Comparison of ENCODE assay signal across 8 cellular contexts in the genomic region with DNA sequence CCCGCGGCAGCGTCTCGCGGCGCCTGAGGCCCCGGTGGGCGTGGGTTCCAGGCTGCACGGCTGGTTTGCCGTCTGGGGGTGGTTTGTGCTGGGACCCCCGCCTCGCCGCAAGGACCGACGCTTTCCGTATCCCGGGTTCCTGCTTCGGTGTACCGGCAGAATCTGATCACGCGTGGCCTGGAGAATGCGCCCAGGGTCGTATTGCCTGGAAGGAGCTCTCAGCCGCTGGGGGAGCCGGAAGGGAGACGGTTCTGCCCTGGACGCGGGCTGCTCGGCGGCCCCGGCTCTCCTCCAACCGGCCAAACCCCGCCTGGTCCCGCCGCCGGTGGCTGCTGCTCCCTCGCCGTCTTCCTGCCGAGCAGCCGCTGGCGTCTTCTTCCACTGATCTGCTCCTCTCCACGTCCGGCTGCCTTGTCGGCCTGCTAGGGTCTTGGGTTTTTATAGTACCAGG. TPM values are rescaled to one million over a fixed set of nuclear protein-coding genes. Genes with fewer than 3 reads are reported as not detected.
DNase-seq lines count a peak whose midpoint lies in the region; ATAC-seq, FAIRE-seq and TF ChIP-seq lines count a peak whose summit lies in the region.

No MANE protein-coding gene starts in this region.

- H2AFZ ChIP-seq in GM12878 (ENCODE audit: control insufficient read depth, low read depth, low read length), result no peak overlapping the region

- BruUV-seq in GM12878 (replicated peaks; lab: Mats Ljungman, UMichigan), result no TSS peak

- CTCF ChIA-PET in activated CD8-positive, alpha-beta memory T cell treated with anti-CD3 and anti-CD28 coated beads, Interleukin-2, amount 10 ng/mL, durations not matched to agents 7 days and 5 days (lab: Charles Lee), result interaction anchor here (2.2 kb wide), 1 partner anchor 10 kb away, joined by 6 read pairs; no protein-coding TSS in a partner anchor
- CTCF ChIA-PET in GM12878 (lab: Yijun Ruan, JAX), result no interaction called here

- peaks cover 2% of the 10 kb centered on the region for H3K36me3 Mint-ChIP-seq in activated CD8-positive, alpha-beta memory T cell treated with anti-CD3 and anti-CD28 coated beads, Interleukin-2, amount 10 ng/mL, durations not matched to agents 7 days and 5 days

- SMC1A ChIA-PET in GM12878 (lab: Charles Lee; ENCODE audit: uncharacterized antibody, unreplicated experiment), result no interaction called here

- FAIRE-seq in GM12878 (lab: Jason Lieb, UNC), result no peak

- H3K79me2 ChIP-seq in GM12878 (ENCODE audit: control insufficient read depth, insufficient read depth, low read length), result no peaks in the 10 kb centered on the region

- in situ Hi-C loops in GM12878 (cut with MboI), result no loop called here

- peak; percentile 44 for ATAC-seq in activated CD8-positive, alpha-beta memory T cell treated with anti-CD3 and anti-CD28 coated beads, Interleukin-2, amount 10 ng/mL, durations not matched to agents 7 days and 5 days
- peak; percentile 28; the same call in 1 of the 3 replicates for ATAC-seq in GM12878

- no peaks in the 10 kb centered on the region for H3K4me1 ChIP-seq in GM12878 (ENCODE audit: control insufficient read depth, insufficient read depth, low read length)
- H3K4me1 ChIP-seq in tibial nerve, result peaks cover 0 to 16% (median 10%) of the 10 kb centered on the region in 4 donors

- H3K36me3 ChIP-seq in GM12878 (ENCODE audit: control insufficient read depth in 2 of 2, insufficient read depth in 2 of 2, low read length in 1 of 2) (no peaks in the 10 kb centered on the region), tibial nerve (no peaks in the 10 kb centered on the region)

- TF ChIP-seq POLR2A in GM12878 (IDR thresholded peaks at IDR 0.05; ENCODE audit: low read depth, low read length) (no peak; the same call in 1 of the 2 replicates), tibial nerve (IDR thresholded peaks at IDR 0.05) (no peak)

- no peaks in the 10 kb centered on the region; the same call in 2 of the 3 replicates for H3K9me3 ChIP-seq in GM12878 (replicated peaks; ENCODE audit: control insufficient read depth, insufficient read depth, low read length)
- peaks cover 0 to 6% (median 0%) of the 10 kb centered on the region in 4 donors for H3K9me3 ChIP-seq in tibial nerve

- RAD21 ChIA-PET in GM12878 (lab: Charles Lee; ENCODE audit: unreplicated experiment), result no interaction called here

- TF ChIP-seq CTCF in GM12878 (IDR thresholded peaks at IDR 0.05 in 2 of 3, conservative IDR thresholded peaks at IDR 0.05 in 1 of 3; ENCODE audit: control insufficient read depth in 2 of 3, extremely low read depth in 1 of 3, insufficient read depth in 1 of 3, low read depth in 3 of 3, low read length in 3 of 3) (no peak), tibial nerve (IDR thresholded peaks at IDR 0.05) (no peak)

- POLR2A ChIA-PET in GM12878 (lab: Charles Lee), result no interaction called here

- intact Hi-C loops in GM12878 (cut with micrococcal nuclease; ENCODE audit: unreplicated experiment), result no loop called here

- TF ChIP-seq RAD21 in GM12878 (IDR thresholded peaks at IDR 0.05; ENCODE audit: insufficient read depth, low read depth, low read length), result no peak

- H3K27me3 Mint-ChIP-seq in activated CD8-positive, alpha-beta memory T cell treated with anti-CD3 and anti-CD28 coated beads, Interleukin-2, amount 10 ng/mL, durations not matched to agents 7 days and 5 days, result peaks cover 42% of the 10 kb centered on the region

- H3K4me3 Mint-ChIP-seq in activated CD8-positive, alpha-beta memory T cell treated with anti-CD3 and anti-CD28 coated beads, Interleukin-2, amount 10 ng/mL, durations not matched to agents 7 days and 5 days, result peak overlapping the region; percentile 56

- no peaks in the 10 kb centered on the region for H3K9me3 Mint-ChIP-seq in activated CD8-positive, alpha-beta memory T cell treated with anti-CD3 and anti-CD28 coated beads, Interleukin-2, amount 10 ng/mL, durations not matched to agents 7 days and 5 days (ENCODE audit: low read depth)

- H3K4me3 ChIP-seq in GM12878 (no peak overlapping the region), tibial nerve (peak overlapping the region; percentile 26 to 45 (median 38))

- TF ChIP-seq EP300 in GM12878 (IDR thresholded peaks at IDR 0.05; ENCODE audit: borderline replicate concordance in 1 of 2, control insufficient read depth in 1 of 2, low read depth in 2 of 2, low read length in 2 of 2) (no peak), tibial nerve (IDR thresholded peaks at IDR 0.05) (no peak)

- no peak for DNase-seq in activated CD8-positive, alpha-beta memory T cell treated with anti-CD3 and anti-CD28 coated beads, Interleukin-2, amount 10 ng/mL, durations not matched to agents 7 days and 5 days
- no peak for DNase-seq in activated CD8-positive, alpha-beta memory T cell treated with anti-CD3 and anti-CD28 coated beads, Interleukin-2, amount 50 U/mL, for 4 hours
- DNase-seq in GM12878 (ENCODE audit: low read depth, low spot score) (no peak), left kidney (ENCODE audit: low read depth, low spot score) (peak; percentile 66), tibial nerve (ENCODE audit: low spot score in 2 of 2) (no peak), NOMO-1 treated with DMSO at 0.1 percent for 48 hours (lab: John Stamatoyannopoulos, UW; ENCODE audit: unreplicated experiment) (no peak), DMS79 treated with DMSO at 0.1 percent for 48 hours (lab: John Stamatoyannopoulos, UW) (no peak)
- DNase-seq in stimulated activated CD4-positive, alpha-beta T cell treated with anti-CD3 and anti-CD28 coated beads, Interleukin-4, amount 100 ng/mL, for 4 hours, result no peak

- H3K27ac ChIP-seq in GM12878 (ENCODE audit: control insufficient read depth, insufficient read depth), result no peak overlapping the region
- peak overlapping the region in 1 of 4 donors; percentile 34 for H3K27ac ChIP-seq in tibial nerve

- H3K9ac ChIP-seq in GM12878 (ENCODE audit: control insufficient read depth, insufficient read depth, low read length), result no peak overlapping the region

- H3K4me2 ChIP-seq in GM12878 (ENCODE audit: control insufficient read depth, insufficient read depth), result no peak overlapping the region

- H3K27me3 ChIP-seq in GM12878 (replicated peaks in 1 of 2; ENCODE audit: control insufficient read depth in 2 of 2, insufficient read depth in 2 of 2, low read length in 1 of 2) (no peaks in the 10 kb centered on the region; a peak in 2 of 4 replicates), tibial nerve (peaks cover 0 to 21% of the 10 kb centered on the region in 2 donors)

- H3K27ac Mint-ChIP-seq in activated CD8-positive, alpha-beta memory T cell treated with anti-CD3 and anti-CD28 coated beads, Interleukin-2, amount 10 ng/mL, durations not matched to agents 7 days and 5 days, result no peak overlapping the region

- H3K4me1 Mint-ChIP-seq in activated CD8-positive, alpha-beta memory T cell treated with anti-CD3 and anti-CD28 coated beads, Interleukin-2, amount 10 ng/mL, durations not matched to agents 7 days and 5 days, result peaks cover 20% of the 10 kb centered on the region

- WGBS in GM12878 (ENCODE audit: insufficient coverage, insufficient replicate concordance, low lambda C conversion rate, missing lambda C conversion rate), result 87% methylated on average over 24 of the region's 44 CpGs
- WGBS in tibial nerve, 2 donors, result 1 to 2% methylated on average over 23 to 44 of the region's 44 CpGs

- H4K20me1 ChIP-seq in GM12878 (ENCODE audit: control insufficient read depth, insufficient read depth), result no peaks in the 10 kb centered on the region

TF ChIP-seq in GM12878, 131 proteins besides CTCF, POLR2A, EP300 and RAD21 (continues in another document):
- TF ChIP-seq RAD51 (IDR thresholded peaks at IDR 0.05), result no peak

RNA-seq across cellular contexts. Expression of gene ZNF778, which starts 39.8 kb away (rescaled TPM):
- 1 to 10 TPM; 8.1 to 9.3 TPM for total RNA-seq in activated CD8-positive, alpha-beta memory T cell treated with anti-CD3 and anti-CD28 coated beads, Interleukin-2, amount 10 ng/mL, durations not matched to agents 7 days and 5 days
- total RNA-seq in GM12878 (2013; cell fraction: nucleolus; rRNA removed), result 15.8 and 17.3 TPM in 2 replicates
- total RNA-seq in GM12878 (2014; rRNA removed) (3.3 and 6.5 TPM in 2 replicates), GM12878 (2014; rRNA removed; fragmentation: Illumina TruSeq; extraction: Trizol) (3.5 and 3.6 TPM in 2 replicates), GM12878 (2021) (6.4 and 9.7 TPM in 2 replicates), tibial nerve (10 to 100 TPM; 11.2 to 26.0 (median 16.2) TPM)
- 2.2 TPM for polyA plus RNA-seq in GM12878 (2011; ENCODE audit: low read depth)
- polyA plus RNA-seq in GM12878 (2011; rRNA removed) (3.8 and 4.4 TPM in 2 replicates), GM12878 (2014; fragmentation: Illumina TruSeq; extraction: Trizol) (4.3 and 4.6 TPM in 2 replicates), GM12878 (2014; fragmentation: Nextera tagmentation; extraction: Ambion mirVana) (under 1 TPM; 0.20 to 0.40 TPM), GM12878 (2014; rRNA removed) (4.2 and 5.9 TPM in 2 replicates), GM12878 (2016; fragmentation: Nextera tagmentation; extraction: Ambion mirVana) (1 to 10 TPM; 2.3 to 3.8 TPM)
- 2.8 and 3.8 TPM in 2 replicates for polyA plus RNA-seq in GM12878 (2011; cell fraction: cytosol; rRNA removed)
- 6.7 and 8.5 TPM in 2 replicates for polyA plus RNA-seq in GM12878 (2011; cell fraction: nucleus; rRNA removed)
- polyA plus RNA-seq in GM12878 (2012), result 2.4 and 5.4 TPM in 2 replicates
- 6.1 and 8.8 TPM in 2 replicates for polyA minus RNA-seq in GM12878 (2011; rRNA and poly(A)+ RNA removed)
- 1.3 and 3.7 TPM in 2 replicates for polyA minus RNA-seq in GM12878 (2011; cell fraction: cytosol; rRNA and poly(A)+ RNA removed)
- 5.7 and 8.7 TPM in 2 replicates for polyA minus RNA-seq in GM12878 (2011; cell fraction: nucleus; rRNA and poly(A)+ RNA removed)

RNA-seq across cellular contexts. Expression of gene SLC22A31, which starts 57.0 kb away (rescaled TPM):
- not detected for total RNA-seq in activated CD8-positive, alpha-beta memory T cell treated with anti-CD3 and anti-CD28 coated beads, Interleukin-2, amount 10 ng/mL, durations not matched to agents 7 days and 5 days
- not detected in 2 replicates for total RNA-seq in GM12878 (2013; cell fraction: nucleolus; rRNA removed)
- total RNA-seq in GM12878 (2014; rRNA removed), result not detected in 2 replicates
- not detected in 2 replicates for total RNA-seq in GM12878 (2014; rRNA removed; fragmentation: Illumina TruSeq; extraction: Trizol)
- total RNA-seq in GM12878 (2021), result 0.19 TPM in 1 of 2 replicates, not detected in the other
- polyA plus RNA-seq in GM12878 (2011; ENCODE audit: low read depth), result not detected
- polyA plus RNA-seq in GM12878 (2011; rRNA removed), result 0.20 and 0.23 TPM in 2 replicates
- polyA plus RNA-seq in GM12878 (2011; cell fraction: cytosol; rRNA removed), result 0.75 and 0.94 TPM in 2 replicates
- polyA plus RNA-seq in GM12878 (2011; cell fraction: nucleus; rRNA removed), result 12.2 and 13.6 TPM in 2 replicates
- polyA plus RNA-seq in GM12878 (2012), result not detected in 2 replicates
- polyA plus RNA-seq in GM12878 (2014; fragmentation: Illumina TruSeq; extraction: Trizol), result not detected in 2 replicates
- not detected for polyA plus RNA-seq in GM12878 (2014; fragmentation: Nextera tagmentation; extraction: Ambion mirVana)
- polyA plus RNA-seq in GM12878 (2014; rRNA removed), result 0.24 and 0.27 TPM in 2 replicates
- polyA plus RNA-seq in GM12878 (2016; fragmentation: Nextera tagmentation; extraction: Ambion mirVana), result under 1 TPM in 1 of 2 experiments, not detected in 1; 0.13 TPM
- 0.52 TPM in 1 of 2 replicates, not detected in the other for polyA minus RNA-seq in GM12878 (2011; rRNA and poly(A)+ RNA removed)
- polyA minus RNA-seq in GM12878 (2011; cell fraction: cytosol; rRNA and poly(A)+ RNA removed), result not detected in 2 replicates
- polyA minus RNA-seq in GM12878 (2011; cell fraction: nucleus; rRNA and poly(A)+ RNA removed), result 0.96 TPM in 1 of 2 replicates, not detected in the other
- total RNA-seq in tibial nerve, result 1 to 10 TPM in 2 of 4 donors, not detected in 2; 1.4 to 3.3 TPM
